ENCODE assay signal across 14 cellular contexts in the genomic region with DNA sequence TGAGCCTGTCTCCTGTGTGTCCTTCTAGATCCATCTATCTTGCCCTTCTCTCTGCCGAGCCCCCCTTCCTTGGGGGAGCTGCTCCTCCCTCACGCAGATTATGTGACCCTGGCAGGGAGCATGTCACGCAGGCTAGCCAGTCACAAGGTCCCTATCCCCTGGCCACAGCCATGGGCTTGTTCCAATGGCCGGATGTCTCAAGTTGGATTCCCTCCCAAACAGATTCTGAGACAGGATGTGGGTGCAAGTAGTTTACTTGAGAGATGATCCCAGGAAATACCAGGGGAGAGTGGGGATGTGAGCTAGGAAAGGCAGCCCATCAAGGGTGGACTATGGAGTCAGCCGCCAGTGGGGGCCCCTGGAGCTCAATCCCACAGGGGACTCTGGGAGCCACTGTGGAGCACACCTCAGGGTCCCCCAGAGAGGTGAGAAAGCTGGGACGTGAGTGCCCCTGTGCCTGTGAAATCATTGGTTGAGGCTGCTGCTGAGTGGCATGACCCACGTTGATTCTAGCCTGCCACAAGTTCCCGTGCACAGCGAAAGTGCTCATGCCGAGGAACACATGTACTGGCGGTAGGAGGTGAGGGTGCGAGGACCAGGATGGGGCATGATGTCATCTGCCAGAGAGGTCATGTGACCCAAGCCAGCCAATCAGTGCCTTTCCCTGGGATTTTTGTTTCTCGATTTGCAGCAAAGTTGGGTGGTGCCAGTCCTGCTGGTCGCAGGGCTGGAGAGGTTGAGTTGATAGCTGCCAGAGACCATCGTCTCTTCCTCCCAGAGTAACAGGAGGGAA. TPM values are rescaled to one million over a fixed set of nuclear protein-coding genes. Genes with fewer than 3 reads are reported as not detected.
DNase-seq lines count a peak whose midpoint lies in the region; ATAC-seq, FAIRE-seq and TF ChIP-seq lines count a peak whose summit lies in the region.
"Had no signal": no experiment of that assay in that cellular context is flagged by ENCODE, and none has a peak within 500 bp of the region (broad histone marks: within the 10 kb centered on the region; RNA-seq: fewer than 3 reads in every experiment).

No MANE protein-coding gene starts in this region.

- H3K9ac ChIP-seq in HepG2 (ENCODE audit: insufficient read depth, low read depth, low read length) = no peak overlapping the region

- no peaks in the 10 kb centered on the region for H3K36me3 ChIP-seq in HepG2 (replicated peaks in 1 of 2; ENCODE audit: control insufficient read depth in 1 of 2, insufficient read depth in 2 of 2, low read length in 2 of 2)
- no peaks in the 10 kb centered on the region for H3K36me3 ChIP-seq in right lobe of liver
- H3K36me3 ChIP-seq in MG63 = no peaks in the 10 kb centered on the region
- no peaks in the 10 kb centered on the region for H3K36me3 ChIP-seq in mucosa of descending colon (ENCODE audit: low read depth)

- intact Hi-C loops in HepG2 (cut with micrococcal nuclease; ENCODE audit: unreplicated experiment) (no loop called here), right lobe of liver (cut with DNase I) (no loop called here), mucosa of descending colon (cut with DNase I, micrococcal nuclease) (no loop called here)

- H2AFZ ChIP-seq in HepG2 (ENCODE audit: low read length) = no peak overlapping the region

- H3K9me3 ChIP-seq in HepG2 (ENCODE audit: low read length) = no peaks in the 10 kb centered on the region
- H3K9me3 ChIP-seq in right lobe of liver = no peaks in the 10 kb centered on the region
- no peaks in the 10 kb centered on the region for H3K9me3 ChIP-seq in MG63
- no peaks in the 10 kb centered on the region for H3K9me3 ChIP-seq in mucosa of descending colon

- H3K4me1 ChIP-seq in HepG2 (ENCODE audit: insufficient read depth, low read length) = peaks cover 13% of the 10 kb centered on the region
- H3K4me1 ChIP-seq in right lobe of liver = no peaks in the 10 kb centered on the region
- no peaks in the 10 kb centered on the region for H3K4me1 ChIP-seq in mucosa of descending colon (ENCODE audit: low read depth)

- TF ChIP-seq EP300 in HepG2 (IDR thresholded peaks at IDR 0.05; ENCODE audit: low read depth in 2 of 2, low read length in 2 of 2) (no peak), HepG2 (CRISPR knock-in tag; IDR thresholded peaks at IDR 0.05; ENCODE audit: borderline replicate concordance) (no peak)

- no peaks in the 10 kb centered on the region for H4K20me1 ChIP-seq in HepG2 (ENCODE audit: insufficient read depth, low read length)

- ATAC-seq in HepG2 (no peak), right lobe of liver (no peak), mucosa of descending colon (no peak)
- ATAC-seq: PC-3 had no signal

- peaks cover 7 to 81% of the 10 kb centered on the region in 2 experiments for H3K27me3 ChIP-seq in HepG2 (ENCODE audit: control insufficient read depth in 1 of 2, insufficient read depth in 2 of 2, low read length in 2 of 2)
- H3K27me3 ChIP-seq in right lobe of liver = no peaks in the 10 kb centered on the region
- H3K27me3 ChIP-seq in MG63 = no peaks in the 10 kb centered on the region

- FAIRE-seq in HepG2 (lab: Jason Lieb, UNC) = no peak

- no peak overlapping the region for H3K4me2 ChIP-seq in HepG2 (ENCODE audit: low read depth, low read length)

- in situ Hi-C loops in HepG2 (cut with HindIII; ENCODE audit: extremely low pct_ligation_motif_present, low pct_unique_long_range_greater_than_20kb) = no loop called here

- H3K4me3 ChIP-seq in HepG2 (replicated peaks in 1 of 3; ENCODE audit: insufficient read depth in 1 of 3, low read depth in 2 of 3, low read length in 3 of 3) (no peak overlapping the region), right lobe of liver (no peak overlapping the region), MG63 (no peak overlapping the region), mucosa of descending colon (no peak overlapping the region)

- POLR2A ChIA-PET in HepG2 (lab: Yijun Ruan, JAX) = no interaction called here

- TF ChIP-seq POLR2A in HepG2 (IDR thresholded peaks at IDR 0.05; ENCODE audit: insufficient read depth in 1 of 2, low read depth in 2 of 2, low read length in 2 of 2) (no peak), right lobe of liver (IDR thresholded peaks at IDR 0.05) (no peak)

- no peak for TF ChIP-seq RAD21 in HepG2 (CRISPR knock-in tag; IDR thresholded peaks at IDR 0.05)

- CTCF ChIA-PET in HepG2 (lab: Yijun Ruan, JAX; ENCODE audit: low intra/inter-chr PET ratio, low total read pairs) = no interaction called here

- DNase-seq in HepG2 (ENCODE audit: low spot score) (no peak), right lobe of liver (no peak), MG63 (peak; percentile 26), mucosa of descending colon (peak in 2 of 3 donors; percentile 16 to 32), COR-L47 (lab: John Stamatoyannopoulos, UW) (no peak), NCI-H2029 (lab: John Stamatoyannopoulos, UW) (no peak), hepatic stellate cell (ENCODE audit: low spot score) (no peak)
- DNase-seq: ACHN; CD8-positive, alpha-beta memory T cell; DMS 273 treated with DMSO at 0.1 percent for 48 hours; EL; NCI-H1048; NCI-H69; PC-3 had no signal

- BruUV-seq in HepG2 (replicated peaks; lab: Mats Ljungman, UMichigan) = no TSS peak

- no peak for TF ChIP-seq CTCF in HepG2 (CRISPR knock-in tag; IDR thresholded peaks at IDR 0.05)
- TF ChIP-seq CTCF in right lobe of liver (IDR thresholded peaks at IDR 0.05) = no peak
- TF ChIP-seq CTCF in mucosa of descending colon (IDR thresholded peaks at IDR 0.05) = no peak

- no peak overlapping the region for H3K27ac ChIP-seq in HepG2 (ENCODE audit: extremely low read length, insufficient read depth, low read length)
- no peak overlapping the region for H3K27ac ChIP-seq in right lobe of liver

- H3K79me2 ChIP-seq in HepG2 (ENCODE audit: insufficient read depth, low read length) = no peaks in the 10 kb centered on the region

- WGBS in HepG2 (ENCODE audit: low lambda C conversion rate) = 45% methylated on average over 15 of the region's 15 CpGs
- WGBS in right lobe of liver (ENCODE audit: insufficient coverage, low coverage, low lambda C conversion rate, missing lambda C conversion rate) = 33% methylated on average over 5 of the region's 15 CpGs

TF ChIP-seq in HepG2, 621 proteins besides CTCF, POLR2A, EP300 and RAD21:
- TF ChIP-seq ATF7 (IDR thresholded peaks at IDR 0.05) (peak; percentile 58), ATF7 (CRISPR knock-in tag; IDR thresholded peaks at IDR 0.05) (no peak), HHEX (CRISPR knock-in tag; IDR thresholded peaks at IDR 0.05) (no peak), ZNF451 (CRISPR knock-in tag; IDR thresholded peaks at IDR 0.05) (no peak), NFYB (CRISPR knock-in tag; IDR thresholded peaks at IDR 0.05) (peak; percentile 62)
- TF ChIP-seq, protein P1, sequence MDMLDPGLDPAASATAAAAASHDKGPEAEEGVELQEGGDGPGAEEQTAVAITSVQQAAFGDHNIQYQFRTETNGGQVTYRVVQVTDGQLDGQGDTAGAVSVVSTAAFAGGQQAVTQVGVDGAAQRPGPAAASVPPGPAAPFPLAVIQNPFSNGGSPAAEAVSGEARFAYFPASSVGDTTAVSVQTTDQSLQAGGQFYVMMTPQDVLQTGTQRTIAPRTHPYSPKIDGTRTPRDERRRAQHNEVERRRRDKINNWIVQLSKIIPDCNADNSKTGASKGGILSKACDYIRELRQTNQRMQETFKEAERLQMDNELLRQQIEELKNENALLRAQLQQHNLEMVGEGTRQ (IDR thresholded peaks at IDR 0.05; ENCODE audit: low read depth, low read length) = 0 out of 2 replicates have a peak, but pooled peaks have one; percentile 21
- TF ChIP-seq, protein P1 (CRISPR knock-in tag; IDR thresholded peaks at IDR 0.05; ENCODE audit: borderline replicate concordance) = no peak
TF ChIP-seq in HepG2: peak in this region for 3.

RNA-seq across cellular contexts. Expression of gene CRISPLD2, which starts 6.4 kb away (rescaled TPM):
- 0.14 and 0.31 TPM in 2 replicates for total RNA-seq in HepG2 (2016; rRNA removed; fragmentation: Illumina TruSeq; extraction: Trizol)
- total RNA-seq in HepG2 (2016; cell fraction: cytosol; rRNA removed; fragmentation: Illumina TruSeq; extraction: Trizol; ENCODE audit: low read depth) = not detected in 2 replicates
- total RNA-seq in HepG2 (2016; cell fraction: insoluble cytoplasmic fraction; rRNA removed; fragmentation: Illumina TruSeq; extraction: Trizol) = 0.15 TPM in 2 replicates
- not detected in 2 replicates for total RNA-seq in HepG2 (2016; cell fraction: membrane; rRNA removed; fragmentation: Illumina TruSeq; extraction: Trizol)
- not detected in 2 replicates for total RNA-seq in HepG2 (2016; cell fraction: nucleus; rRNA removed; fragmentation: Illumina TruSeq; extraction: Trizol)
- polyA plus RNA-seq in HepG2 (2011; rRNA removed) = 0.04 and 0.25 TPM in 2 replicates
- 0.05 and 0.15 TPM in 2 replicates for polyA plus RNA-seq in HepG2 (2011; cell fraction: cytosol; rRNA removed)
- 0.08 and 0.17 TPM in 2 replicates for polyA plus RNA-seq in HepG2 (2011; cell fraction: nucleus; rRNA removed)
- 0.07 and 0.31 TPM in 2 replicates for polyA plus RNA-seq in HepG2 (2012)
- not detected in 2 replicates for polyA plus RNA-seq in HepG2 (2016; cell fraction: cytosol; fragmentation: Illumina TruSeq; extraction: Trizol; ENCODE audit: low read depth)
- not detected in 2 replicates for polyA plus RNA-seq in HepG2 (2016; cell fraction: insoluble cytoplasmic fraction; fragmentation: Illumina TruSeq; extraction: Trizol; ENCODE audit: low read depth)
- not detected in 2 replicates for polyA plus RNA-seq in HepG2 (2016; cell fraction: membrane; fragmentation: Illumina TruSeq; extraction: Trizol; ENCODE audit: low read depth)
- polyA plus RNA-seq in HepG2 (2016; cell fraction: nucleus; fragmentation: Illumina TruSeq; extraction: Trizol; ENCODE audit: insufficient read depth, low read depth) = 0.33 TPM in 1 of 2 replicates, not detected in the other
- 0.44 and 0.89 TPM in 2 replicates for polyA minus RNA-seq in HepG2 (2011; rRNA and poly(A)+ RNA removed; ENCODE audit: low replicate concordance)
- polyA minus RNA-seq in HepG2 (2011; cell fraction: cytosol; rRNA and poly(A)+ RNA removed) = not detected in 2 replicates
- 0.25 and 0.77 TPM in 2 replicates for polyA minus RNA-seq in HepG2 (2011; cell fraction: nucleus; rRNA and poly(A)+ RNA removed)
- total RNA-seq in right lobe of liver = 10 to 100 TPM in 3 of 6 experiments, 1 to 10 TPM in 3; 2.9 to 14.8 (median 8.9) TPM
- 1.6 TPM in 1 of 2 replicates, not detected in the other for total RNA-seq in MG63 (2014; rRNA removed; shearing (Covaris generic); ENCODE audit: low replicate concordance)
- total RNA-seq in mucosa of descending colon = 100 to 1,000 TPM in 1 of 3 donors, 10 to 100 TPM in 2; 10.5 to 114 (median 38.7) TPM

Comparison
In these comparisons a context has a peak if more than half of its experiments do, and no peak if none do; other contexts are left out.
1. DNase-seq: peak in MG63 (single experiment) and mucosa of descending colon (2 of 3); none in HepG2 (single experiment), right lobe of liver (0 of 3), COR-L47 (single experiment), NCI-H2029 (single experiment) and hepatic stellate cell (single experiment).